Comparison of ENCODE assay signal across 9 cellular contexts in the genomic region with DNA sequence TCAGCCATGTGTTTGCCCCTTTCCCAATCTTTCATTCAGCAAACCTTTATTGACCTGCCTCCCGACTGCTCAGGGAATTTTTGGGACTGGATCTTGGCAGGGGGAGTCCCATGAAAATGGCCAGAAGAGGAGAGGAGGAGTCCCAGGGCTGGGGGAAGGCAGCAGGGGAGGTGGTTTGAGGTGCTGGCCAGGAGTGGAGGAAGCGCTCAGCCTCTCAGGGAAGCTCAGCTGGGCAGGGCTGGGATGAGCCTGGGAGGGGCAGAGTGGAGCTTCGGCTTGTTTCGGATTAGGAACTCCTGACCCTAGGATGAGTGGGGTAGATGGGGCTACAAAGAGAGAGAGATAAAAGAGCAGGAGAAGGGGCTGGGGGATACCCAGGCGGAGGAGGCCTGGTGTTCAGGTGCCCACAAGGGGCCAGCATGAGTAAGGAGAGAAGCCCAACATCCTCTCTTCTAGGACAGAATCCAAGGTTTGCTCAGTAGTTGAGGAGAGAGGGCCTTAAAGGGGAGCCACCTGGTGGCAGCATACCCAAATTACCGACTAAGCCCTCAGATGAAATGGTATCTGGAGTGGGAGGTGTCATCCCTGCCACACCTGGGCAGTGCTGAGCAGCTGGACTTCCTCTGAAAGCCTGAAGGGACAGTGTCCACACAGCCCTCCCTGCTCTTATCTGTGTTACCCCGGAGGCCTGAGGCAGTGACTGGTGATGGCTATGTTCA.
A peak's percentile ranks its signal among the peaks of the same experiment; 100 is the strongest.
DNase-seq lines count a peak whose midpoint lies in the region; ATAC-seq and TF ChIP-seq lines count a peak whose summit lies in the region.
"Had no signal": no experiment of that assay in that cellular context is flagged by ENCODE, and none has a peak within 500 bp of the region (broad histone marks: within the 10 kb centered on the region; RNA-seq: fewer than 3 reads in every experiment).

No MANE protein-coding gene starts in this region.

- ATAC-seq in HG03378 (IDR thresholded peaks at IDR 0.05; ENCODE audit: unreplicated experiment) (peak; percentile 46), RWPE2 (ENCODE audit: low read depth) (peak; percentile 51; the same call in 1 of the 3 replicates), HG03025 (IDR thresholded peaks at IDR 0.05; ENCODE audit: low FRiP score, unreplicated experiment) (no peak)

- 77 to 85% methylated on average over 7 of the region's 7 CpGs for WGBS in thyroid gland, 2 donors

- TF ChIP-seq CTCF in RWPE2 (IDR thresholded peaks at IDR 0.05; ENCODE audit: poor library complexity, severe bottlenecking) = peak; percentile 42
- peak; percentile 45 for TF ChIP-seq CTCF in fibroblast of villous mesenchyme (IDR thresholded peaks at IDR 0.05; ENCODE audit: insufficient read depth, low read depth, low read length)
- peak in 3 of 6 experiments; percentile 18 to 38 (median 19) for TF ChIP-seq CTCF in thyroid gland (IDR thresholded peaks at IDR 0.05)

- H3K27me3 ChIP-seq in RWPE2 (ENCODE audit: insufficient read depth, poor library complexity, severe bottlenecking) (no peaks in the 10 kb centered on the region), thyroid gland (no peaks in the 10 kb centered on the region)

- H3K9me3 ChIP-seq in RWPE2 (ENCODE audit: severe bottlenecking) (no peaks in the 10 kb centered on the region), thyroid gland (no peaks in the 10 kb centered on the region)

- intact Hi-C loops in thyroid gland (cut with DNase I) = no loop called here

- H3K27ac ChIP-seq in RWPE2 (ENCODE audit: poor library complexity, severe bottlenecking) (no peak overlapping the region), thyroid gland (no peak overlapping the region)

- H3K36me3 ChIP-seq in RWPE2 (ENCODE audit: low read depth) = no peaks in the 10 kb centered on the region
- H3K36me3 ChIP-seq in thyroid gland = no peaks in the 10 kb centered on the region

- DNase-seq in NCI-H1105 treated with DMSO at 0.1 percent for 48 hours (lab: John Stamatoyannopoulos, UW) (peak; percentile 36), NCI-H1105 (lab: John Stamatoyannopoulos, UW) (no peak), RWPE2 (ENCODE audit: low spot score) (no peak), fibroblast of villous mesenchyme (ENCODE audit: low read depth) (peak; percentile 20), thyroid gland (peak; percentile 21 to 22), occipital lobe (lab: John Stamatoyannopoulos, UW) (no peak)

- H3K4me1 ChIP-seq in RWPE2 (ENCODE audit: insufficient read depth, poor library complexity, severe bottlenecking) (no peaks in the 10 kb centered on the region), thyroid gland (peaks cover under 1 to 5% of the 10 kb centered on the region in 2 donors)

- no peak for TF ChIP-seq POLR2A in thyroid gland (IDR thresholded peaks at IDR 0.05)

- H3K4me3 ChIP-seq in RWPE2 (ENCODE audit: severe bottlenecking) (no peak overlapping the region), fibroblast of villous mesenchyme (ENCODE audit: low read depth, low read length) (no peak overlapping the region), thyroid gland (replicated peaks in 1 of 3) (no peak overlapping the region)
- H3K4me3 ChIP-seq: skin epidermis had no signal

Comparison
In these comparisons a context has a peak if more than half of its experiments do, and no peak if none do; other contexts are left out.
1. DNase-seq: peak in NCI-H1105 treated with DMSO at 0.1 percent for 48 hours (single experiment), fibroblast of villous mesenchyme (single experiment) and thyroid gland (2 of 2); none in NCI-H1105 (single experiment), RWPE2 (single experiment) and occipital lobe (single experiment).